Comparison of ENCODE assay signal across 28 cellular contexts in the genomic region with DNA sequence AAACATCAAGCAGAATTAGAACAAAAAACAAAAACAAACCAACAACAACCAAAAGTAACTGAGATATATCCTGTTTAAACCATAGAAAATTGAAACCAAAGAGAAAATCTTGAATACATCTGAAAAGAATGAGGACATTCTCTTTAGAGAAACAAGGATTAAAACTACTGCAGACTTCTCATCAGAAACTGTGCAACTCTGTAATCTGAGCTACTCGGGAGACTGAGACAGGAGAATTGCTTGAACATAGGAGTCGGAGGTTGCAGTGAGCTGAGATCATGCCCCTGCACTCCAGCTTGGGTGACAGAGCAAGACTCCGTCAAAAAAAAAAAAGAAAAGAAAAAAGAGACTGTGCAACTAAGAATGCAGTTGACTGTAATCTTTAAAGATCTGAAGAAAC.
DNase-seq lines count a peak whose midpoint lies in the region; ATAC-seq and TF ChIP-seq lines count a peak whose summit lies in the region.
"Had no signal": no experiment of that assay in that cellular context is flagged by ENCODE, and none has a peak within 500 bp of the region (broad histone marks: within the 10 kb centered on the region; RNA-seq: fewer than 3 reads in every experiment).

No MANE protein-coding gene starts in this region.

- 32% methylated on average over 3 of the region's 3 CpGs for WGBS in prostate gland

- no peaks in the 10 kb centered on the region for H3K36me3 ChIP-seq in prostate gland

- intact Hi-C loops in sciatic nerve (cut with DNase I) (no loop called here), prostate gland (cut with DNase I) (no loop called here)

- no peak overlapping the region for H3K27ac ChIP-seq in prostate gland
- H3K27ac ChIP-seq: C4-2B had no signal

- H3K27ac Mint-ChIP-seq in chondrocyte (ENCODE audit: unreplicated experiment) = peak overlapping the region; percentile 69
- H3K27ac Mint-ChIP-seq: B cell; CD8-positive, alpha-beta T cell; GM23338; H9 had no signal

- H3K9me3 Mint-ChIP-seq in chondrocyte (ENCODE audit: low read depth) = no peaks in the 10 kb centered on the region
- H3K9me3 Mint-ChIP-seq: CD8-positive, alpha-beta T cell had no signal

- ATAC-seq in sciatic nerve = peak; percentile 44
- ATAC-seq: CD8-positive, alpha-beta T cell; GM12878; GM23338; HepG2; K562; Panc1 had no signal

- peaks cover 13% of the 10 kb centered on the region for H3K4me1 Mint-ChIP-seq in chondrocyte (ENCODE audit: low read depth)

- no peaks in the 10 kb centered on the region for H3K27me3 ChIP-seq in prostate gland (replicated peaks; ENCODE audit: insufficient read depth)

- no peak for DNase-seq in chondrocyte (ENCODE audit: low spot score)
- DNase-seq in iris pigment epithelial cell (ENCODE audit: low read depth) = peak; percentile 20
- no peak for DNase-seq in sciatic nerve (ENCODE audit: low spot score)
- DNase-seq in dermis blood vessel endothelial cell = no peak
- DNase-seq in NCI-H524 treated with DMSO at 0.1 percent for 48 hours (lab: John Stamatoyannopoulos, UW) = no peak
- no peak for DNase-seq in NCI-H2171 (lab: John Stamatoyannopoulos, UW)
- DNase-seq in prostate gland (ENCODE audit: low spot score) = no peak
- DNase-seq: Caco-2; CD8-positive, alpha-beta T cell; DMS79; EL; GDM1; H9; Kasumi-1; MV-4-11; NCI-H1105 treated with DMSO at 0.1 percent for 48 hours; NCI-H146; NCI-H2029 treated with DMSO at 0.1 percent for 48 hours; NCI-H2227 treated with DMSO at 0.1 percent for 48 hours; NCI-H69; SHP77 treated with DMSO at 0.1 percent for 48 hours had no signal

- H3K9me3 ChIP-seq in prostate gland = no peaks in the 10 kb centered on the region

- H3K4me3 ChIP-seq in prostate gland = no peak overlapping the region
- H3K4me3 ChIP-seq: GM12878, GM23338, K562 had no signal

- TF ChIP-seq POLR2A in prostate gland (IDR thresholded peaks at IDR 0.05) = no peak

- H3K4me1 ChIP-seq in prostate gland (replicated peaks) = no peaks in the 10 kb centered on the region
- H3K4me1 ChIP-seq: Caco-2 had no signal

- no peaks in the 10 kb centered on the region for H3K27me3 Mint-ChIP-seq in chondrocyte (ENCODE audit: low read depth)
- H3K27me3 Mint-ChIP-seq: B cell had no signal

- H3K36me3 Mint-ChIP-seq in chondrocyte (ENCODE audit: low read depth) = no peaks in the 10 kb centered on the region
- H3K36me3 Mint-ChIP-seq: CD8-positive, alpha-beta T cell had no signal

- no peak for TF ChIP-seq CTCF in chondrocyte (IDR thresholded peaks at IDR 0.05)
- TF ChIP-seq CTCF in prostate gland (IDR thresholded peaks at IDR 0.05) = no peak

- H3K4me3 Mint-ChIP-seq in chondrocyte (ENCODE audit: unreplicated experiment) = peak overlapping the region; percentile 46
- H3K4me3 Mint-ChIP-seq: B cell; CD8-positive, alpha-beta T cell; GM23338; H9 had no signal
